Comparison of ENCODE assay signal across 12 cellular contexts in the genomic region with DNA sequence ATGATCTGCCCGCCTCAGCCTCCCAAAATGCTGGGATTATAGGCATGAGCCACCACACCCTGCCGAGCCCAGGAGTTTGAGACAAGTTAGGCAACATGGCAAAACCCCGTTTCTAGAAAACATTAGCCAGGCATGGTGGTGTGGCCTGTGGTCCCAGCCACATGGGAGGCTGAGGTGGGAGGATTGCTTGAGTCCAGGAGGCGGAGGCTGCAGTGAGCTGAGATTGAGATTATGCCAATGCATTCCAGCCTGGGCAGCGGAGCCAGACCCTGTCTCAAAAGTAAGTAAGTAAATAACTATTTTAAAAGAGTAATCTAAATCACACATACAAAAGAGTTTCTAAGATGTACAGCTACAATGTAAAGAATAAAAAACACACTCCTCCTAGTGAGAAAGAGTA. TPM values are rescaled to one million over a fixed set of nuclear protein-coding genes. Genes with fewer than 3 reads are reported as not detected.
A peak's percentile ranks its signal among the peaks of the same experiment; 100 is the strongest.
DNase-seq lines count a peak whose midpoint lies in the region; ATAC-seq and TF ChIP-seq lines count a peak whose summit lies in the region.
"Had no signal": no experiment of that assay in that cellular context is flagged by ENCODE, and none has a peak within 500 bp of the region (broad histone marks: within the 10 kb centered on the region; RNA-seq: fewer than 3 reads in every experiment).

No MANE protein-coding gene starts in this region.

- H4K8ac ChIP-seq in mesenchymal stem cell (ENCODE audit: low read length), result no peak overlapping the region

- H2BK15ac ChIP-seq in mesenchymal stem cell (ENCODE audit: low read depth, poor library complexity, severe bottlenecking), result no peak overlapping the region

- H2AFZ ChIP-seq in GM23248 (peak overlapping the region; percentile 50), mesenchymal stem cell (ENCODE audit: low read depth, low read length) (no peak overlapping the region)

- no peaks in the 10 kb centered on the region for H3K36me3 ChIP-seq in GM23248 (ENCODE audit: low read depth)
- H3K36me3 ChIP-seq in HEK293 (ENCODE audit: control insufficient read depth in 2 of 2, insufficient read depth in 1 of 2, low read length in 2 of 2), result no peaks in the 10 kb centered on the region
- H3K36me3 ChIP-seq in mesenchymal stem cell (ENCODE audit: control insufficient read depth in 1 of 2, insufficient read depth in 2 of 2, low read depth in 1 of 2, low read length in 2 of 2), result no peaks in the 10 kb centered on the region
- H3K36me3 ChIP-seq: BLaER1 had no signal

- H3K27me3 Mint-ChIP-seq in WTC11 (ENCODE audit: low read depth), result no peaks in the 10 kb centered on the region

- peaks cover 15% of the 10 kb centered on the region for H3K4me1 ChIP-seq in GM23248 (ENCODE audit: insufficient read depth)
- H3K4me1 ChIP-seq in HEK293 (ENCODE audit: control insufficient read depth, insufficient read depth, low read length), result peaks cover 3% of the 10 kb centered on the region; the same call in 1 of the 2 replicates
- H3K4me1 ChIP-seq in mesenchymal stem cell (ENCODE audit: control insufficient read depth, insufficient read depth, low read depth, low read length), result peaks cover 5% of the 10 kb centered on the region

- H3K9me2 ChIP-seq in GM23248 (ENCODE audit: insufficient read depth), result no peaks in the 10 kb centered on the region

- DNase-seq in GM23248 (no peak), WTC11 (ENCODE audit: low spot score) (no peak), mesenchymal stem cell (no peak), AG08396 (ENCODE audit: low spot score) (no peak)
- no peak for DNase-seq in central memory CD4-positive, alpha-beta T cell
- DNase-seq: CD8-positive, alpha-beta memory T cell; KG1 had no signal

- H2BK120ac ChIP-seq in mesenchymal stem cell (ENCODE audit: low read depth, low read length), result no peak overlapping the region

- no peak overlapping the region for H2AK5ac ChIP-seq in mesenchymal stem cell (ENCODE audit: low read length, severe bottlenecking)

- H3F3A ChIP-seq in GM23248 (ENCODE audit: insufficient read depth), result no peaks in the 10 kb centered on the region

- no peaks in the 10 kb centered on the region for H3K9me3 ChIP-seq in GM23248 (ENCODE audit: low read depth)
- H3K9me3 ChIP-seq in HEK293 (ENCODE audit: control insufficient read depth, insufficient read depth, low read depth, low read length), result no peaks in the 10 kb centered on the region
- H3K9me3 ChIP-seq in mesenchymal stem cell (ENCODE audit: control insufficient read depth, low read length), result no peaks in the 10 kb centered on the region

- H4K91ac ChIP-seq in mesenchymal stem cell (ENCODE audit: low read length), result no peak overlapping the region

- no peaks in the 10 kb centered on the region for H3K27me3 ChIP-seq in GM23248 (replicated peaks; ENCODE audit: insufficient read depth)
- H3K27me3 ChIP-seq in mesenchymal stem cell (ENCODE audit: control insufficient read depth in 1 of 2, insufficient read depth in 1 of 2, low read length in 2 of 2), result no peaks in the 10 kb centered on the region
- H3K27me3 ChIP-seq: BLaER1 had no signal

- H3K23ac ChIP-seq in mesenchymal stem cell (ENCODE audit: low read length in 2 of 2), result no peak overlapping the region

- peaks cover 15% of the 10 kb centered on the region for H3K4me1 Mint-ChIP-seq in WTC11

- CTCF ChIA-PET in HEK293 (lab: Yijun Ruan, JAX), result interaction anchor here (0.5 to 1.7 kb wide), 2 partner anchors 192 to 199 kb away, joined by 3 to 5 read pairs; no protein-coding TSS in a partner anchor
- CTCF ChIA-PET in WTC11 (lab: Charles Lee), result no interaction called here

- no peak overlapping the region for H3K4me3 Mint-ChIP-seq in WTC11
- H3K4me3 Mint-ChIP-seq: CD8-positive, alpha-beta memory T cell; IgD-negative memory B cell had no signal

- in situ Hi-C loops in GM23248 (cut with MboI), result no loop called here

- H3K18ac ChIP-seq in mesenchymal stem cell (ENCODE audit: low read depth in 1 of 2, low read length in 2 of 2), result no peak overlapping the region

- H3K14ac ChIP-seq in mesenchymal stem cell (ENCODE audit: low read length in 2 of 2), result no peak overlapping the region

- no peak for TF ChIP-seq CTCF in HEK293 (tag by site-specific recombination; IDR thresholded peaks at IDR 0.05)
- no peak for TF ChIP-seq CTCF in WTC11 (IDR thresholded peaks at IDR 0.05)

- H3K9me3 Mint-ChIP-seq in WTC11, result peaks cover 19% of the 10 kb centered on the region
- H3K9me3 Mint-ChIP-seq: IgD-negative memory B cell had no signal

- 51 to 52% methylated on average over 5 of the region's 5 CpGs for WGBS in GM23248 (ENCODE audit: low coverage in 1 of 2, low lambda C conversion rate in 2 of 2, missing lambda C conversion rate in 2 of 2), 2 experiments
- 99% methylated on average over 4 of the region's 5 CpGs for WGBS in mesenchymal stem cell

- H3K4ac ChIP-seq in mesenchymal stem cell (ENCODE audit: low read depth in 1 of 2, low read length in 2 of 2), result no peak overlapping the region

- peaks cover 12% of the 10 kb centered on the region for H3K36me3 Mint-ChIP-seq in WTC11

- H2BK5ac ChIP-seq in mesenchymal stem cell (ENCODE audit: low read depth, low read length, poor library complexity, severe bottlenecking), result no peak overlapping the region

- H3K4me2 ChIP-seq in GM23248 (ENCODE audit: unreplicated experiment) (no peak overlapping the region), mesenchymal stem cell (ENCODE audit: low read length, poor library complexity, severe bottlenecking) (no peak overlapping the region)
- H3K4me2 ChIP-seq: BLaER1 had no signal

- POLR2A ChIA-PET in HEK293 (lab: Yijun Ruan, JAX), result no interaction called here
- POLR2A ChIA-PET in WTC11 (lab: Charles Lee), result no interaction called here

- ATAC-seq in WTC11, result no peak
- no peak for ATAC-seq in HG03460 (IDR thresholded peaks at IDR 0.05; ENCODE audit: unreplicated experiment)
- ATAC-seq: HCT116 had no signal

- peak overlapping the region in 1 of 2 experiments; percentile 63 for H2BK12ac ChIP-seq in mesenchymal stem cell (ENCODE audit: low read length in 2 of 2)

- H3K4me3 ChIP-seq in GM23248 (no peak overlapping the region), HEK293 (ENCODE audit: low read depth, low read length) (no peak overlapping the region), mesenchymal stem cell (ENCODE audit: insufficient read depth in 1 of 2, low read depth in 1 of 2, low read length in 2 of 2) (no peak overlapping the region)
- H3K4me3 ChIP-seq: BLaER1 had no signal

- no peaks in the 10 kb centered on the region for H4K20me1 ChIP-seq in GM23248 (ENCODE audit: insufficient read depth)
- H4K20me1 ChIP-seq: BLaER1 had no signal

- H3K79me2 ChIP-seq in GM23248 (ENCODE audit: insufficient read depth), result no peaks in the 10 kb centered on the region

- no peak overlapping the region for H3K27ac Mint-ChIP-seq in WTC11
- H3K27ac Mint-ChIP-seq: IgD-negative memory B cell had no signal

- peaks cover 4% of the 10 kb centered on the region for H3K79me1 ChIP-seq in mesenchymal stem cell (replicated peaks; ENCODE audit: low read length, poor library complexity, severe bottlenecking)

- H3K9ac ChIP-seq in GM23248, result no peak overlapping the region
- peak overlapping the region; percentile 22 for H3K9ac ChIP-seq in mesenchymal stem cell (ENCODE audit: low read length)
- H3K9ac ChIP-seq: BLaER1 had no signal

- H3K27ac ChIP-seq in GM23248, result no peak overlapping the region
- H3K27ac ChIP-seq in HEK293 (ENCODE audit: extremely low read depth, low read depth, low read length), result no peak overlapping the region
- no peak overlapping the region for H3K27ac ChIP-seq in mesenchymal stem cell (ENCODE audit: low read length, poor library complexity, severe bottlenecking)
- H3K27ac ChIP-seq: BLaER1 had no signal

TF ChIP-seq in HEK293, 187 proteins besides CTCF, POLR2A, EP300 and RAD21:
- TF ChIP-seq ZNF311 (tag by site-specific recombination; IDR thresholded peaks at IDR 0.05; ENCODE audit: borderline replicate concordance) (no peak), KLF1 (tag by site-specific recombination; IDR thresholded peaks at IDR 0.05) (0 out of 2 replicates have a peak, but pooled peaks have one; percentile 16)
TF ChIP-seq in HEK293: peak in this region for 1.

TF ChIP-seq in WTC11, 78 proteins besides CTCF, POLR2A, EP300 and RAD21:
- peak; percentile 59; the same call in 1 of the 2 replicates for TF ChIP-seq ZNF121 (CRISPR knock-in tag; IDR thresholded peaks at IDR 0.05)
- no peak for TF ChIP-seq PRRX2 (CRISPR knock-in tag; IDR thresholded peaks at IDR 0.05)
- no peak for TF ChIP-seq GRHL2 (CRISPR knock-in tag; IDR thresholded peaks at IDR 0.05; ENCODE audit: insufficient replicate concordance, severe bottlenecking)

RNA-seq across cellular contexts. Expression of a gene that starts 5.4 kb away (rescaled TPM):
- 51.7 and 56.0 TPM in 2 replicates for total RNA-seq in GM23248 (2014; rRNA removed; shearing (Covaris generic))
- 487 TPM in 2 replicates for polyA plus RNA-seq in GM23248 (2016; fragmentation: Nextera tagmentation; extraction: Ambion mirVana)
- 326 to 345 TPM (median 332 TPM) in 3 replicates for total RNA-seq in WTC11 (2021)
- 156 TPM for polyA plus RNA-seq in mesenchymal stem cell (2013, experiment 1 of 2)
- polyA plus RNA-seq in mesenchymal stem cell (2013, experiment 2 of 2), result 163 TPM

RNA-seq across cellular contexts. Expression of a gene that starts 41.9 kb away (rescaled TPM):
- total RNA-seq in GM23248 (2014; rRNA removed; shearing (Covaris generic)), result 7.8 and 8.6 TPM in 2 replicates
- polyA plus RNA-seq in GM23248 (2016; fragmentation: Nextera tagmentation; extraction: Ambion mirVana), result 11.2 and 14.3 TPM in 2 replicates
- total RNA-seq in WTC11 (2021), result 38.8 to 45.7 TPM (median 42.1 TPM) in 3 replicates
- 3.2 TPM for polyA plus RNA-seq in mesenchymal stem cell (2013, experiment 1 of 2)
- 3.4 TPM for polyA plus RNA-seq in mesenchymal stem cell (2013, experiment 2 of 2)
- polyA plus RNA-seq: CD8-positive, alpha-beta memory T cell had no signal

RNA-seq across cellular contexts. Expression of a gene that starts 42.0 kb away (rescaled TPM):
- 18.8 and 20.5 TPM in 2 replicates for total RNA-seq in GM23248 (2014; rRNA removed; shearing (Covaris generic))
- 42.8 and 43.4 TPM in 2 replicates for polyA plus RNA-seq in GM23248 (2016; fragmentation: Nextera tagmentation; extraction: Ambion mirVana)
- 29.4 to 32.3 TPM (median 32.1 TPM) in 3 replicates for total RNA-seq in WTC11 (2021)
- 18.5 TPM for polyA plus RNA-seq in mesenchymal stem cell (2013, experiment 1 of 2)
- polyA plus RNA-seq in mesenchymal stem cell (2013, experiment 2 of 2), result 18.9 TPM
